ENCODE assay signal across 8 cellular contexts in the genomic region with DNA sequence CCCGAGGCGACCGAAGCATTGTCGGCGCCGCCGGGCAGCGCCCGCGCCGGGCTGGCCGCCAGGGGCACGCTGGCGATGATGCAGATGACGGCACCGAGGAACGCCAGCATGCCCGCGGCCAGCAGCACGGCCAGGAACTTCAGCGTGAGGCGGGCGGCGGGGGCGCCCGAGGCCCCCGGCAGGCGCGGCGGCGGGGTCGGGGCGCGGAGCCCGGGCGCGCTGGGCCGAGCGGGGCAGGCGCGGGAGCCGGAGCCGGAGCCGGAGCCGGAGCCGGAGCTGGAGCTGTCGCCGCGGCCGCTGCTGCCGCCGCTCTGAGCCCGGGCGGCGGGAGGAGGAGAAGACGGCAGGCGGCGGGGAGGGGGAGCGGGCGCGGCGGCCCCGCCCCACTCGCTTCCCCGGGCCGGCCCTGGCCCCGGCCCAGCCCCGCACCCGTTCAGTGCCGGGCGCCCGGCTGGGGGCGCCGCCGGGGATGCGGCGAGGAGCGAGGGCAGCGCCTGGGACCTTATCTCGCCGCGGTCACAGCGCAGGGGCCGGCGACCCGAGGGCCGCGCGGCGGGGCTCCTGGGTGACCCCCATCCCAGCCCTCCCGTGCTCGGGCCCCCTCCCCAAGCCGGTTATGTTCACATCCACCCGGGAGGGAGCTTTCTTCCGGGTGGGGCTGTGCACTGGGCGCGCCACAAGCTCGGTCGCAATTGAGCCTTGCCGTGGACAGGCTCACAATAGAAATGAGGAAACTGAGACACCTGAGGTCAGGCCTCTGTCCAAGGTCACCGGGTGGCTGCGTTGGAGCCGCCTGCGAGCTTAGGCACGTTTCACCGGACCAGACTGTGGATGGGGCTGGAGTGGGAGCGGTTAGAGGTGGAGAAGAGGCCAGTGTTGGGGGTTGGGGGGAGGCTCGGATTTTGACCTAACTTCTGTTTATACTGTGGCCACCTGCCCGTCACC. TPM values are rescaled to one million over a fixed set of nuclear protein-coding genes. Genes with fewer than 3 reads are reported as not detected.
A peak's percentile ranks its signal among the peaks of the same experiment; 100 is the strongest.
DNase-seq lines count a peak whose midpoint lies in the region; ATAC-seq and TF ChIP-seq lines count a peak whose summit lies in the region.

A gene (minus strand): TSS at position 313 of the 945 bp plus-strand sequence.

- DNase-seq in stimulated activated CD4-positive, alpha-beta T cell treated with anti-CD3 and anti-CD28 coated beads, Interleukin-12 subunit alpha, Interleukin-12 subunit beta, amount 100 ng/mL, for 4 hours, result peak; percentile 48
- DNase-seq in stimulated activated CD4-positive, alpha-beta T cell treated with anti-CD3 and anti-CD28 coated beads, Interleukin-1b, Interleukin-23, amount 100 ng/mL, for 48 hours, result no peak
- DNase-seq in RPMI7951 (ENCODE audit: low read depth) (peak; percentile 28), adipocyte (ENCODE audit: low read depth) (peak; percentile 82), cardiac muscle cell (ENCODE audit: low read depth in 1 of 2, low spot score in 1 of 2) (peak; percentile 43 to 85), osteocyte (ENCODE audit: extremely low spot score, unreplicated experiment) (no peak), superior temporal gyrus (ENCODE audit: extremely low spot score) (no peak)

- TF ChIP-seq CTCF in cardiac muscle cell (IDR thresholded peaks at IDR 0.05; ENCODE audit: low read depth, low read length) (no peak), osteocyte (IDR thresholded peaks at IDR 0.05) (no peak)

- H3K27ac ChIP-seq in cardiac muscle cell, result no peak within 1 kb of the TSS

- H3K9me3 Mint-ChIP-seq in osteocyte (ENCODE audit: unreplicated experiment), result no peaks in the 10 kb centered on the region

- no peaks in the 10 kb centered on the region for H3K36me3 ChIP-seq in adipocyte (ENCODE audit: control insufficient read depth, insufficient read depth, low read length, severe bottlenecking)
- no peaks in the 10 kb centered on the region for H3K36me3 ChIP-seq in cardiac muscle cell

- H3K4me1 ChIP-seq in adipocyte (ENCODE audit: control insufficient read depth, insufficient read depth, low read length) (peaks cover 12% of the 10 kb centered on the region), cardiac muscle cell (ENCODE audit: low read depth) (no peaks in the 10 kb centered on the region)

- H3K9me3 ChIP-seq in adipocyte (ENCODE audit: control insufficient read depth, low read length) (no peaks in the 10 kb centered on the region), cardiac muscle cell (ENCODE audit: low read depth) (no peaks in the 10 kb centered on the region)

- H3K9ac ChIP-seq in adipocyte (ENCODE audit: low read length), result peak within 1 kb of the TSS; percentile 81

- peaks cover 60% of the 10 kb centered on the region for H3K27me3 Mint-ChIP-seq in osteocyte (ENCODE audit: unreplicated experiment)

- peaks cover 10% of the 10 kb centered on the region for H3K4me1 Mint-ChIP-seq in osteocyte (ENCODE audit: unreplicated experiment)

- peak within 1 kb of the TSS; percentile 81 for H3K4me3 ChIP-seq in adipocyte (ENCODE audit: low read length)
- H3K4me3 ChIP-seq in cardiac muscle cell, result peak within 1 kb of the TSS; percentile 51

- H3K27ac Mint-ChIP-seq in osteocyte (ENCODE audit: unreplicated experiment), result no peak within 1 kb of the TSS

- H3K4me3 Mint-ChIP-seq in osteocyte (ENCODE audit: unreplicated experiment), result peak within 1 kb of the TSS; percentile 65

- H3K36me3 Mint-ChIP-seq in osteocyte (ENCODE audit: unreplicated experiment), result no peaks in the 10 kb centered on the region

- ATAC-seq in GM21825 (IDR thresholded peaks at IDR 0.05; ENCODE audit: unreplicated experiment), result no peak

- H3K27me3 ChIP-seq in adipocyte (replicated peaks; ENCODE audit: control insufficient read depth, insufficient read depth, low read length), result no peaks in the 10 kb centered on the region
- H3K27me3 ChIP-seq in cardiac muscle cell, result peaks cover 51% of the 10 kb centered on the region

RNA-seq across cellular contexts. Expression of the gene that starts here (rescaled TPM):
- total RNA-seq in RPMI7951 (2014; rRNA removed; shearing (Covaris generic)), result 0.12 and 0.39 TPM in 2 replicates
- 15.1 and 16.7 TPM in 2 replicates for total RNA-seq in cardiac muscle cell
- 4.0 and 4.2 TPM in 2 replicates for polyA plus RNA-seq in cardiac muscle cell
- total RNA-seq in osteocyte, result 4.7 and 4.8 TPM in 2 replicates

Comparison
In these comparisons a context has a peak if more than half of its experiments do, and no peak if none do; other contexts are left out.
1. DNase-seq: peak in stimulated activated CD4-positive, alpha-beta T cell treated with anti-CD3 and anti-CD28 coated beads, Interleukin-12 subunit alpha, Interleukin-12 subunit beta, amount 100 ng/mL, for 4 hours (single experiment), adipocyte (single experiment) and cardiac muscle cell (2 of 2); none in stimulated activated CD4-positive, alpha-beta T cell treated with anti-CD3 and anti-CD28 coated beads, Interleukin-1b, Interleukin-23, amount 100 ng/mL, for 48 hours (single experiment), osteocyte (single experiment) and superior temporal gyrus (single experiment).
2. Peak in DNase-seq in RPMI7951; RNA of the gene not detected or under 1 TPM.